1 cellular context compared by ENCODE assay signal in genomic region chr9:13941686-13942085, GRCh38.
TF ChIP-seq lines count a peak whose summit lies in the region.

No MANE protein-coding gene starts in this region.

TF ChIP-seq in GM23338, 12 proteins besides CTCF, POLR2A, EP300 and RAD21 (continued from another document):
- no peak for TF ChIP-seq REST (IDR thresholded peaks at IDR 0.05; ENCODE audit: unreplicated experiment)
- TF ChIP-seq, protein P1, sequence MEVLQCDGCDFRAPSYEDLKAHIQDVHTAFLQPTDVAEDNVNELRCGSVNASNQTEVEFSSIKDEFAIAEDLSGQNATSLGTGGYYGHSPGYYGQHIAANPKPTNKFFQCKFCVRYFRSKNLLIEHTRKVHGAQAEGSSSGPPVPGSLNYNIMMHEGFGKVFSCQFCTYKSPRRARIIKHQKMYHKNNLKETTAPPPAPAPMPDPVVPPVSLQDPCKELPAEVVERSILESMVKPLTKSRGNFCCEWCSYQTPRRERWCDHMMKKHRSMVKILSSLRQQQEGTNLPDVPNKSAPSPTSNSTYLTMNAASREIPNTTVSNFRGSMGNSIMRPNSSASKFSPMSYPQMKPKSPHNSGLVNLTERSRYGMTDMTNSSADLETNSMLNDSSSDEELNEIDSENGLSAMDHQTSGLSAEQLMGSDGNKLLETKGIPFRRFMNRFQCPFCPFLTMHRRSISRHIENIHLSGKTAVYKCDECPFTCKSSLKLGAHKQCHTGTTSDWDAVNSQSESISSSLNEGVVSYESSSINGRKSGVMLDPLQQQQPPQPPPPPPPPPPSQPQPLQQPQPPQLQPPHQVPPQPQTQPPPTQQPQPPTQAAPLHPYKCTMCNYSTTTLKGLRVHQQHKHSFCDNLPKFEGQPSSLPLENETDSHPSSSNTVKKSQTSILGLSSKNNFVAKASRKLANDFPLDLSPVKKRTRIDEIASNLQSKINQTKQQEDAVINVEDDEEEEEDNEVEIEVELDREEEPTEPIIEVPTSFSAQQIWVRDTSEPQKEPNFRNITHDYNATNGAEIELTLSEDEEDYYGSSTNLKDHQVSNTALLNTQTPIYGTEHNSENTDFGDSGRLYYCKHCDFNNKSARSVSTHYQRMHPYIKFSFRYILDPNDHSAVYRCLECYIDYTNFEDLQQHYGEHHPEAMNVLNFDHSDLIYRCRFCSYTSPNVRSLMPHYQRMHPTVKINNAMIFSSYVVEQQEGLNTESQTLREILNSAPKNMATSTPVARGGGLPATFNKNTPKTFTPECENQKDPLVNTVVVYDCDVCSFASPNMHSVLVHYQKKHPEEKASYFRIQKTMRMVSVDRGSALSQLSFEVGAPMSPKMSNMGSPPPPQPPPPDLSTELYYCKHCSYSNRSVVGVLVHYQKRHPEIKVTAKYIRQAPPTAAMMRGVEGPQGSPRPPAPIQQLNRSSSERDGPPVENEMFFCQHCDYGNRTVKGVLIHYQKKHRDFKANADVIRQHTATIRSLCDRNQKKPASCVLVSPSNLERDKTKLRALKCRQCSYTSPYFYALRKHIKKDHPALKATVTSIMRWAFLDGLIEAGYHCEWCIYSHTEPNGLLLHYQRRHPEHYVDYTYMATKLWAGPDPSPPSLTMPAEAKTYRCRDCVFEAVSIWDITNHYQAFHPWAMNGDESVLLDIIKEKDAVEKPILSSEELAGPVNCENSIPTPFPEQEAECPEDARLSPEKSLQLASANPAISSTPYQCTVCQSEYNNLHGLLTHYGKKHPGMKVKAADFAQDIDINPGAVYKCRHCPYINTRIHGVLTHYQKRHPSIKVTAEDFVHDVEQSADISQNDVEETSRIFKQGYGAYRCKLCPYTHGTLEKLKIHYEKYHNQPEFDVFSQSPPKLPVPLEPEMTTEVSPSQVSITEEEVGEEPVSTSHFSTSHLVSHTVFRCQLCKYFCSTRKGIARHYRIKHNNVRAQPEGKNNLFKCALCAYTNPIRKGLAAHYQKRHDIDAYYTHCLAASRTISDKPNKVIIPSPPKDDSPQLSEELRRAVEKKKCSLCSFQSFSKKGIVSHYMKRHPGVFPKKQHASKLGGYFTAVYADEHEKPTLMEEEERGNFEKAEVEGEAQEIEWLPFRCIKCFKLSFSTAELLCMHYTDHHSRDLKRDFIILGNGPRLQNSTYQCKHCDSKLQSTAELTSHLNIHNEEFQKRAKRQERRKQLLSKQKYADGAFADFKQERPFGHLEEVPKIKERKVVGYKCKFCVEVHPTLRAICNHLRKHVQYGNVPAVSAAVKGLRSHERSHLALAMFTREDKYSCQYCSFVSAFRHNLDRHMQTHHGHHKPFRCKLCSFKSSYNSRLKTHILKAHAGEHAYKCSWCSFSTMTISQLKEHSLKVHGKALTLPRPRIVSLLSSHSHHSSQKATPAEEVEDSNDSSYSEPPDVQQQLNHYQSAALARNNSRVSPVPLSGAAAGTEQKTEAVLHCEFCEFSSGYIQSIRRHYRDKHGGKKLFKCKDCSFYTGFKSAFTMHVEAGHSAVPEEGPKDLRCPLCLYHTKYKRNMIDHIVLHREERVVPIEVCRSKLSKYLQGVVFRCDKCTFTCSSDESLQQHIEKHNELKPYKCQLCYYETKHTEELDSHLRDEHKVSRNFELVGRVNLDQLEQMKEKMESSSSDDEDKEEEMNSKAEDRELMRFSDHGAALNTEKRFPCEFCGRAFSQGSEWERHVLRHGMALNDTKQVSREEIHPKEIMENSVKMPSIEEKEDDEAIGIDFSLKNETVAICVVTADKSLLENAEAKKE (CRISPR knock-in tag; IDR thresholded peaks at IDR 0.05) = no peak
- no peak for TF ChIP-seq ZNF114 (CRISPR knock-in tag; IDR thresholded peaks at IDR 0.05)
- TF ChIP-seq ZNF331 (CRISPR knock-in tag; IDR thresholded peaks at IDR 0.05; ENCODE audit: low read depth) = no peak
TF ChIP-seq in GM23338: peak in this region for 0.
